Comparison of ENCODE assay signal across 1 cellular context in genomic region chr17:1583569-1583968, GRCh38.
TF ChIP-seq lines count a peak whose summit lies in the region.

No MANE protein-coding gene starts in this region.

TF ChIP-seq in IMR-90, 13 proteins besides CTCF, POLR2A, EP300 and RAD21:
- TF ChIP-seq RFX5 (IDR thresholded peaks at IDR 0.05; ENCODE audit: low read depth, low read length): no peak
- no peak for TF ChIP-seq MAFK (IDR thresholded peaks at IDR 0.05; ENCODE audit: low read depth, low read length)
- TF ChIP-seq SMC3 (IDR thresholded peaks at IDR 0.05; ENCODE audit: low read depth, low read length): no peak
- no peak for TF ChIP-seq ELK1 (IDR thresholded peaks at IDR 0.05; ENCODE audit: borderline replicate concordance, low read depth, low read length)
- no peak for TF ChIP-seq MAZ (IDR thresholded peaks at IDR 0.05; ENCODE audit: borderline replicate concordance, low read depth, low read length)
- no peak for TF ChIP-seq RCOR1 (IDR thresholded peaks at IDR 0.05; ENCODE audit: insufficient replicate concordance, low read length)
- no peak for TF ChIP-seq FOS (IDR thresholded peaks at IDR 0.05; ENCODE audit: low read depth, low read length)
- TF ChIP-seq BHLHE40 (IDR thresholded peaks at IDR 0.05; ENCODE audit: low read depth, low read length): no peak
- TF ChIP-seq CEBPB (IDR thresholded peaks at IDR 0.05; ENCODE audit: low read depth, low read length): no peak
- TF ChIP-seq USF2 (IDR thresholded peaks at IDR 0.05; ENCODE audit: low read depth, low read length): no peak
- TF ChIP-seq NFE2L2 (IDR thresholded peaks at IDR 0.05; ENCODE audit: low read depth, low read length): no peak
- TF ChIP-seq MXI1 (IDR thresholded peaks at IDR 0.05; ENCODE audit: borderline replicate concordance, low read depth, low read length): no peak
- TF ChIP-seq CHD1 (IDR thresholded peaks at IDR 0.05; ENCODE audit: low read depth, low read length): no peak
